Comparison of ENCODE assay signal across 9 cellular contexts in the genomic region with DNA sequence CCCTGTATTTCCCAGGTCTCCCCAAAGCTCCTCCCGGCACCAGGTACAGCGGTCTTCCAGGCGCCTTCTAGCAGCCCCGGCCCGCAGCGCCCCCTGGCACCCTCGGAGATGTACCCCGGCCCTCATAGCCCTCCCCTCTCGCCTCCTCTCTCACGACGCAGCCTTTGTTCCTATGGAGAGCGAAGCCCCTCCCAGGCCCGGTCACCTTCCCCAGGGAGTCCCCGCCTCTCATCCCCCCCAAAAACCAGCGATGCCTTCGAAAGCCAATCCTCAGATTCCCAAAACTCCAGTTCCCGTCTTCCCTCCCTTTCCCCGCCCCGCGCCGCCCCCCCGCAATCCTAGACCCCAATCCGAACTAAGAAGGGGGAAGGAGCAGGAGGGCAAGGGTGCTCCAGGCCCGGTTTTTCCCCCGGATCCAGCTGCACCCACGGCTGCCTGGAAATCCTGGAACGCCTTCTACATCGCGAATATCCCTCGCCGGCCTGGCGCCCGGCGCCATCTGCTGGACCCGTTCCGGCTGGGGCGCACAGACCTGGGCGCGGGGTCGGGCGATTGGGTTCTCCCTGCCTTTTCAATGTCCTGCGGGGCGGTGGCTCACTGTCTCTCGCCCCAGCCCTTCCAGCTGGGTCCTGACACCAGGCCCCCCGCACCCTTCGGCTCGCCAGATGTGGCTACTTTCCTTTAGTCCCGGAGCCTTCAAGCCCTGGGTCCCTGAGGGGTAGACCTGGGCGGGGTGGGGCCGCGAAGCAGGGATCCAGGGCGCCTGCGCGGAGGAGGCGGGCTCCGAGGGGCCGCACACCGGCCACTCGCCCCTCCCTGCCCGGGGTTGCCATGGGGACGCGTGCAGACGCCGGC. TPM values are rescaled to one million over a fixed set of nuclear protein-coding genes. Genes with fewer than 3 reads are reported as not detected.
DNase-seq lines count a peak whose midpoint lies in the region; ATAC-seq, FAIRE-seq and TF ChIP-seq lines count a peak whose summit lies in the region.
"Had no signal": no experiment of that assay in that cellular context is flagged by ENCODE, and none has a peak within 500 bp of the region (broad histone marks: within the 10 kb centered on the region; RNA-seq: fewer than 3 reads in every experiment).

A gene with protein sequence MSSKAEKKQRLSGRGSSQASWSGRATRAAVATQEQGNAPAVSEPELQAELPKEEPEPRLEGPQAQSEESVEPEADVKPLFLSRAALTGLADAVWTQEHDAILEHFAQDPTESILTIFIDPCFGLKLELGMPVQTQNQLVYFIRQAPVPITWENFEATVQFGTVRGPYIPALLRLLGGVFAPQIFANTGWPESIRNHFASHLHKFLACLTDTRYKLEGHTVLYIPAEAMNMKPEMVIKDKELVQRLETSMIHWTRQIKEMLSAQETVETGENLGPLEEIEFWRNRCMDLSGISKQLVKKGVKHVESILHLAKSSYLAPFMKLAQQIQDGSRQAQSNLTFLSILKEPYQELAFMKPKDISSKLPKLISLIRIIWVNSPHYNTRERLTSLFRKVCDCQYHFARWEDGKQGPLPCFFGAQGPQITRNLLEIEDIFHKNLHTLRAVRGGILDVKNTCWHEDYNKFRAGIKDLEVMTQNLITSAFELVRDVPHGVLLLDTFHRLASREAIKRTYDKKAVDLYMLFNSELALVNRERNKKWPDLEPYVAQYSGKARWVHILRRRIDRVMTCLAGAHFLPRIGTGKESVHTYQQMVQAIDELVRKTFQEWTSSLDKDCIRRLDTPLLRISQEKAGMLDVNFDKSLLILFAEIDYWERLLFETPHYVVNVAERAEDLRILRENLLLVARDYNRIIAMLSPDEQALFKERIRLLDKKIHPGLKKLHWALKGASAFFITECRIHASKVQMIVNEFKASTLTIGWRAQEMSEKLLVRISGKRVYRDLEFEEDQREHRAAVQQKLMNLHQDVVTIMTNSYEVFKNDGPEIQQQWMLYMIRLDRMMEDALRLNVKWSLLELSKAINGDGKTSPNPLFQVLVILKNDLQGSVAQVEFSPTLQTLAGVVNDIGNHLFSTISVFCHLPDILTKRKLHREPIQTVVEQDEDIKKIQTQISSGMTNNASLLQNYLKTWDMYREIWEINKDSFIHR (N-terminal part only) (plus strand): TSS at position 844 of the 855 bp plus-strand sequence. CDS start 1,991 bp downstream, outside the sequence.

- H3K27ac Mint-ChIP-seq in CD4-positive, alpha-beta memory T cell: no peak within 1 kb of the TSS
- peak within 1 kb of the TSS; percentile 19 for H3K27ac Mint-ChIP-seq in activated naive CD4-positive, alpha-beta T cell treated with anti-CD3 and anti-CD28 coated beads, Interleukin-2, amount 10 ng/mL, durations not matched to agents 7 days and 5 days
- H3K27ac Mint-ChIP-seq in nephron progenitor cell: peak within 1 kb of the TSS; percentile 62

- H3K27me3 Mint-ChIP-seq in CD4-positive, alpha-beta memory T cell: peaks cover 56 to 73% of the 10 kb centered on the region in 2 donors
- H3K27me3 Mint-ChIP-seq in activated naive CD4-positive, alpha-beta T cell treated with anti-CD3 and anti-CD28 coated beads, Interleukin-2, amount 10 ng/mL, durations not matched to agents 7 days and 5 days: peaks cover 99% of the 10 kb centered on the region
- H3K27me3 Mint-ChIP-seq in nephron progenitor cell (ENCODE audit: low read depth, poor library complexity): peaks cover 53% of the 10 kb centered on the region

- CTCF ChIA-PET in CD4-positive, alpha-beta memory T cell (lab: Charles Lee; ENCODE audit: partially characterized antibody): interaction anchor here (1.0 to 1.2 kb wide), 2 partner anchors 84 to 377 kb away, joined by 3 to 4 read pairs; no protein-coding TSS in a partner anchor
- CTCF ChIA-PET in activated naive CD4-positive, alpha-beta T cell treated with anti-CD3 and anti-CD28 coated beads, Interleukin-2, amount 10 ng/mL, durations not matched to agents 7 days and 5 days (lab: Charles Lee): interaction anchor here (1.2 to 2.4 kb wide), 4 partner anchors 10 to 203 kb away, joined by 3 to 8 read pairs (median 6); no protein-coding TSS in a partner anchor

- H3K9me3 Mint-ChIP-seq in CD4-positive, alpha-beta memory T cell: no peaks in the 10 kb centered on the region
- no peaks in the 10 kb centered on the region for H3K9me3 Mint-ChIP-seq in activated naive CD4-positive, alpha-beta T cell treated with anti-CD3 and anti-CD28 coated beads, Interleukin-2, amount 10 ng/mL, durations not matched to agents 7 days and 5 days
- no peaks in the 10 kb centered on the region for H3K9me3 Mint-ChIP-seq in nephron progenitor cell

- peaks cover 0 to 7% of the 10 kb centered on the region in 2 donors for H3K36me3 Mint-ChIP-seq in CD4-positive, alpha-beta memory T cell
- H3K36me3 Mint-ChIP-seq in activated naive CD4-positive, alpha-beta T cell treated with anti-CD3 and anti-CD28 coated beads, Interleukin-2, amount 10 ng/mL, durations not matched to agents 7 days and 5 days: no peaks in the 10 kb centered on the region
- no peaks in the 10 kb centered on the region for H3K36me3 Mint-ChIP-seq in nephron progenitor cell (ENCODE audit: low read depth)

- H3K4me3 Mint-ChIP-seq in CD4-positive, alpha-beta memory T cell: peak within 1 kb of the TSS; percentile 55 to 86 (median 68)
- peak within 1 kb of the TSS; percentile 67 for H3K4me3 Mint-ChIP-seq in activated naive CD4-positive, alpha-beta T cell treated with anti-CD3 and anti-CD28 coated beads, Interleukin-2, amount 10 ng/mL, durations not matched to agents 7 days and 5 days
- H3K4me3 Mint-ChIP-seq in nephron progenitor cell: peak within 1 kb of the TSS; percentile 86

- ATAC-seq in HG02642 (IDR thresholded peaks at IDR 0.05; ENCODE audit: poor library complexity, unreplicated experiment) (peak; percentile 48), GM21619 (IDR thresholded peaks at IDR 0.05; ENCODE audit: unreplicated experiment) (no peak)

- intact Hi-C loops in CD4-positive, alpha-beta memory T cell (cut with micrococcal nuclease): no loop called here
- intact Hi-C loops in tibial artery (cut with DNase I; ENCODE audit: low total_unique reads): no loop called here

- TF ChIP-seq CTCF in nephron progenitor cell (IDR thresholded peaks at IDR 0.05) (peak; percentile 36), tibial artery (IDR thresholded peaks at IDR 0.05) (peak in 1 of 2 experiments; percentile 38)

- H3K9me3 ChIP-seq in CD4-positive, alpha-beta memory T cell (ENCODE audit: control insufficient read depth in 1 of 2, low read length in 2 of 2): no peaks in the 10 kb centered on the region
- H3K9me3 ChIP-seq in tibial artery: no peaks in the 10 kb centered on the region

- no peak within 1 kb of the TSS for H3K27ac ChIP-seq in CD4-positive, alpha-beta memory T cell (ENCODE audit: low read depth, low read length)
- H3K27ac ChIP-seq in tibial artery: peak within 1 kb of the TSS; percentile 31 to 55

- no peak for FAIRE-seq in frontal cortex (lab: Jason Lieb, UNC)

- POLR2A ChIA-PET in CD4-positive, alpha-beta memory T cell (lab: Charles Lee; ENCODE audit: partially characterized antibody): no interaction called here

- H3K4me1 Mint-ChIP-seq in CD4-positive, alpha-beta memory T cell: peaks cover 5 to 26% (median 20%) of the 10 kb centered on the region in 4 donors
- peaks cover 33% of the 10 kb centered on the region for H3K4me1 Mint-ChIP-seq in activated naive CD4-positive, alpha-beta T cell treated with anti-CD3 and anti-CD28 coated beads, Interleukin-2, amount 10 ng/mL, durations not matched to agents 7 days and 5 days
- H3K4me1 Mint-ChIP-seq in nephron progenitor cell: peaks cover 74% of the 10 kb centered on the region

- peaks cover 28% of the 10 kb centered on the region for H3K27me3 ChIP-seq in CD4-positive, alpha-beta memory T cell (ENCODE audit: insufficient read depth, low read length)
- peaks cover 0 to 55% of the 10 kb centered on the region in 2 donors for H3K27me3 ChIP-seq in tibial artery

- H3K4me3 ChIP-seq in CD4-positive, alpha-beta memory T cell (ENCODE audit: low read length in 2 of 2): peak within 1 kb of the TSS in 1 of 2 donors; percentile 41
- H3K4me3 ChIP-seq in tibial artery: peak within 1 kb of the TSS; percentile 52 to 56

- H3K36me3 ChIP-seq in CD4-positive, alpha-beta memory T cell (ENCODE audit: insufficient read depth, low read length): no peaks in the 10 kb centered on the region
- no peaks in the 10 kb centered on the region for H3K36me3 ChIP-seq in tibial artery

- peaks cover 21% of the 10 kb centered on the region for H3K4me1 ChIP-seq in CD4-positive, alpha-beta memory T cell (ENCODE audit: insufficient read depth, low read length)
- peaks cover 0 to 24% (median 15%) of the 10 kb centered on the region in 4 donors for H3K4me1 ChIP-seq in tibial artery

- no peak for DNase-seq in CD4-positive, alpha-beta memory T cell
- DNase-seq in NCI-H774 (lab: John Stamatoyannopoulos, UW): peak; percentile 63
- peak; percentile 57 for DNase-seq in activated naive CD4-positive, alpha-beta T cell treated with anti-CD3 and anti-CD28 coated beads, Interleukin-2, amount 10 ng/mL, durations not matched to agents 7 days and 5 days
- peak; percentile 61 to 74 for DNase-seq in frontal cortex (ENCODE audit: low spot score in 2 of 2)
- peak; percentile 98 for DNase-seq in nephron progenitor cell
- peak; percentile 55 to 82 for DNase-seq in tibial artery

RNA-seq across cellular contexts. Expression of the gene that starts here (rescaled TPM):
- total RNA-seq in CD4-positive, alpha-beta memory T cell: not detected
- polyA plus RNA-seq in CD4-positive, alpha-beta memory T cell: not detected
- 1.2 TPM for total RNA-seq in frontal cortex
- total RNA-seq: T-helper 2 cell treated with Interferon-gamma antibody and Interleukin-4, amounts not matched to agents 100 ng/mL and 5 ng/mL, for 36 hours had no signal

Comparison
In these comparisons a context has a peak if more than half of its experiments do, and no peak if none do; other contexts are left out.
1. DNase-seq: peak in NCI-H774 (single experiment), activated naive CD4-positive, alpha-beta T cell treated with anti-CD3 and anti-CD28 coated beads, Interleukin-2, amount 10 ng/mL, durations not matched to agents 7 days and 5 days (single experiment), frontal cortex (2 of 2), nephron progenitor cell (single experiment) and tibial artery (2 of 2); none in CD4-positive, alpha-beta memory T cell (0 of 5).
2. H3K27ac Mint-ChIP-seq: peak in activated naive CD4-positive, alpha-beta T cell treated with anti-CD3 and anti-CD28 coated beads, Interleukin-2, amount 10 ng/mL, durations not matched to agents 7 days and 5 days (single experiment) and nephron progenitor cell (single experiment); none in CD4-positive, alpha-beta memory T cell (0 of 7).
3. Peak in every context shown above with its lines, with median percentiles within 50 percentile points of each other: H3K4me3 Mint-ChIP-seq.